2 cellular contexts compared by ENCODE assay signal in the genomic region with DNA sequence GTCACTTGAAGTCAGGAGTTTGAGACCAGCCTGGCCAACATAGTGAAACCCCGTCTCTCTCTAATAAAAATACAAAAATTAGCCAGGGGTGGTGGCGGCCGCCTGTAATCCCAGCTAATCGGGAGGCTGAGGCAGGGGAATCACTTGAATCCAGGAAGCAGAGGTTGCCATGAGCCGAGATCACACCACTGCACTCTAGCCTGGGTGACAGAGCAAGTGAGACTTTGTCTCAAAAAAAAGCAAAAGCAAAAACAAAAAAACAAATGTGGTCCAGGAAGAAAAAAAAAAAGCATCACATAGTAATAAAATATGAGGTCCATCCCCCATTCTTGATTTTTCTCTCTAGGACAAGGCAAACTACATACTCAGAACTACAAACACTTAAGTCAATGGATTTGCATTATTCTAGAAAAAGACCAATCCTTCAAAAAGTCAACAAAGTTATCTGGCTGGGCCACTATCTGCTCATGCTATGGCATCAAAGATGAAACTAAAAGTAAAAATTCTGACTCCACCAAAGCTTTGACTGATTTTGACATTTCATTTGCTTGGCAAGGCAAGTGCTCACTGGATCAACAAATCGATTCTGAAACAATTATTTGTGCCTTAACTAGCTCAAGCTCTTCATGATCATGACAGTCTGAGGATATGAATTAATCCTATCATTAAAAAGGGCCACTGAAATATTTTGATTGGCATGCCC.
TF ChIP-seq lines count a peak whose summit lies in the region.

No MANE protein-coding gene starts in this region.

TF ChIP-seq in GM23338, 12 proteins besides CTCF, POLR2A, EP300 and RAD21 (continued from another document):
- TF ChIP-seq, protein P1, sequence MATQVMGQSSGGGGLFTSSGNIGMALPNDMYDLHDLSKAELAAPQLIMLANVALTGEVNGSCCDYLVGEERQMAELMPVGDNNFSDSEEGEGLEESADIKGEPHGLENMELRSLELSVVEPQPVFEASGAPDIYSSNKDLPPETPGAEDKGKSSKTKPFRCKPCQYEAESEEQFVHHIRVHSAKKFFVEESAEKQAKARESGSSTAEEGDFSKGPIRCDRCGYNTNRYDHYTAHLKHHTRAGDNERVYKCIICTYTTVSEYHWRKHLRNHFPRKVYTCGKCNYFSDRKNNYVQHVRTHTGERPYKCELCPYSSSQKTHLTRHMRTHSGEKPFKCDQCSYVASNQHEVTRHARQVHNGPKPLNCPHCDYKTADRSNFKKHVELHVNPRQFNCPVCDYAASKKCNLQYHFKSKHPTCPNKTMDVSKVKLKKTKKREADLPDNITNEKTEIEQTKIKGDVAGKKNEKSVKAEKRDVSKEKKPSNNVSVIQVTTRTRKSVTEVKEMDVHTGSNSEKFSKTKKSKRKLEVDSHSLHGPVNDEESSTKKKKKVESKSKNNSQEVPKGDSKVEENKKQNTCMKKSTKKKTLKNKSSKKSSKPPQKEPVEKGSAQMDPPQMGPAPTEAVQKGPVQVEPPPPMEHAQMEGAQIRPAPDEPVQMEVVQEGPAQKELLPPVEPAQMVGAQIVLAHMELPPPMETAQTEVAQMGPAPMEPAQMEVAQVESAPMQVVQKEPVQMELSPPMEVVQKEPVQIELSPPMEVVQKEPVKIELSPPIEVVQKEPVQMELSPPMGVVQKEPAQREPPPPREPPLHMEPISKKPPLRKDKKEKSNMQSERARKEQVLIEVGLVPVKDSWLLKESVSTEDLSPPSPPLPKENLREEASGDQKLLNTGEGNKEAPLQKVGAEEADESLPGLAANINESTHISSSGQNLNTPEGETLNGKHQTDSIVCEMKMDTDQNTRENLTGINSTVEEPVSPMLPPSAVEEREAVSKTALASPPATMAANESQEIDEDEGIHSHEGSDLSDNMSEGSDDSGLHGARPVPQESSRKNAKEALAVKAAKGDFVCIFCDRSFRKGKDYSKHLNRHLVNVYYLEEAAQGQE (IDR thresholded peaks at IDR 0.05; ENCODE audit: unreplicated experiment), result no peak
- no peak for TF ChIP-seq EZH2 (IDR thresholded peaks at IDR 0.05; ENCODE audit: low read depth, unreplicated experiment)
- TF ChIP-seq, protein P2, sequence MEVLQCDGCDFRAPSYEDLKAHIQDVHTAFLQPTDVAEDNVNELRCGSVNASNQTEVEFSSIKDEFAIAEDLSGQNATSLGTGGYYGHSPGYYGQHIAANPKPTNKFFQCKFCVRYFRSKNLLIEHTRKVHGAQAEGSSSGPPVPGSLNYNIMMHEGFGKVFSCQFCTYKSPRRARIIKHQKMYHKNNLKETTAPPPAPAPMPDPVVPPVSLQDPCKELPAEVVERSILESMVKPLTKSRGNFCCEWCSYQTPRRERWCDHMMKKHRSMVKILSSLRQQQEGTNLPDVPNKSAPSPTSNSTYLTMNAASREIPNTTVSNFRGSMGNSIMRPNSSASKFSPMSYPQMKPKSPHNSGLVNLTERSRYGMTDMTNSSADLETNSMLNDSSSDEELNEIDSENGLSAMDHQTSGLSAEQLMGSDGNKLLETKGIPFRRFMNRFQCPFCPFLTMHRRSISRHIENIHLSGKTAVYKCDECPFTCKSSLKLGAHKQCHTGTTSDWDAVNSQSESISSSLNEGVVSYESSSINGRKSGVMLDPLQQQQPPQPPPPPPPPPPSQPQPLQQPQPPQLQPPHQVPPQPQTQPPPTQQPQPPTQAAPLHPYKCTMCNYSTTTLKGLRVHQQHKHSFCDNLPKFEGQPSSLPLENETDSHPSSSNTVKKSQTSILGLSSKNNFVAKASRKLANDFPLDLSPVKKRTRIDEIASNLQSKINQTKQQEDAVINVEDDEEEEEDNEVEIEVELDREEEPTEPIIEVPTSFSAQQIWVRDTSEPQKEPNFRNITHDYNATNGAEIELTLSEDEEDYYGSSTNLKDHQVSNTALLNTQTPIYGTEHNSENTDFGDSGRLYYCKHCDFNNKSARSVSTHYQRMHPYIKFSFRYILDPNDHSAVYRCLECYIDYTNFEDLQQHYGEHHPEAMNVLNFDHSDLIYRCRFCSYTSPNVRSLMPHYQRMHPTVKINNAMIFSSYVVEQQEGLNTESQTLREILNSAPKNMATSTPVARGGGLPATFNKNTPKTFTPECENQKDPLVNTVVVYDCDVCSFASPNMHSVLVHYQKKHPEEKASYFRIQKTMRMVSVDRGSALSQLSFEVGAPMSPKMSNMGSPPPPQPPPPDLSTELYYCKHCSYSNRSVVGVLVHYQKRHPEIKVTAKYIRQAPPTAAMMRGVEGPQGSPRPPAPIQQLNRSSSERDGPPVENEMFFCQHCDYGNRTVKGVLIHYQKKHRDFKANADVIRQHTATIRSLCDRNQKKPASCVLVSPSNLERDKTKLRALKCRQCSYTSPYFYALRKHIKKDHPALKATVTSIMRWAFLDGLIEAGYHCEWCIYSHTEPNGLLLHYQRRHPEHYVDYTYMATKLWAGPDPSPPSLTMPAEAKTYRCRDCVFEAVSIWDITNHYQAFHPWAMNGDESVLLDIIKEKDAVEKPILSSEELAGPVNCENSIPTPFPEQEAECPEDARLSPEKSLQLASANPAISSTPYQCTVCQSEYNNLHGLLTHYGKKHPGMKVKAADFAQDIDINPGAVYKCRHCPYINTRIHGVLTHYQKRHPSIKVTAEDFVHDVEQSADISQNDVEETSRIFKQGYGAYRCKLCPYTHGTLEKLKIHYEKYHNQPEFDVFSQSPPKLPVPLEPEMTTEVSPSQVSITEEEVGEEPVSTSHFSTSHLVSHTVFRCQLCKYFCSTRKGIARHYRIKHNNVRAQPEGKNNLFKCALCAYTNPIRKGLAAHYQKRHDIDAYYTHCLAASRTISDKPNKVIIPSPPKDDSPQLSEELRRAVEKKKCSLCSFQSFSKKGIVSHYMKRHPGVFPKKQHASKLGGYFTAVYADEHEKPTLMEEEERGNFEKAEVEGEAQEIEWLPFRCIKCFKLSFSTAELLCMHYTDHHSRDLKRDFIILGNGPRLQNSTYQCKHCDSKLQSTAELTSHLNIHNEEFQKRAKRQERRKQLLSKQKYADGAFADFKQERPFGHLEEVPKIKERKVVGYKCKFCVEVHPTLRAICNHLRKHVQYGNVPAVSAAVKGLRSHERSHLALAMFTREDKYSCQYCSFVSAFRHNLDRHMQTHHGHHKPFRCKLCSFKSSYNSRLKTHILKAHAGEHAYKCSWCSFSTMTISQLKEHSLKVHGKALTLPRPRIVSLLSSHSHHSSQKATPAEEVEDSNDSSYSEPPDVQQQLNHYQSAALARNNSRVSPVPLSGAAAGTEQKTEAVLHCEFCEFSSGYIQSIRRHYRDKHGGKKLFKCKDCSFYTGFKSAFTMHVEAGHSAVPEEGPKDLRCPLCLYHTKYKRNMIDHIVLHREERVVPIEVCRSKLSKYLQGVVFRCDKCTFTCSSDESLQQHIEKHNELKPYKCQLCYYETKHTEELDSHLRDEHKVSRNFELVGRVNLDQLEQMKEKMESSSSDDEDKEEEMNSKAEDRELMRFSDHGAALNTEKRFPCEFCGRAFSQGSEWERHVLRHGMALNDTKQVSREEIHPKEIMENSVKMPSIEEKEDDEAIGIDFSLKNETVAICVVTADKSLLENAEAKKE (CRISPR knock-in tag; IDR thresholded peaks at IDR 0.05), result no peak
- TF ChIP-seq, protein P3, sequence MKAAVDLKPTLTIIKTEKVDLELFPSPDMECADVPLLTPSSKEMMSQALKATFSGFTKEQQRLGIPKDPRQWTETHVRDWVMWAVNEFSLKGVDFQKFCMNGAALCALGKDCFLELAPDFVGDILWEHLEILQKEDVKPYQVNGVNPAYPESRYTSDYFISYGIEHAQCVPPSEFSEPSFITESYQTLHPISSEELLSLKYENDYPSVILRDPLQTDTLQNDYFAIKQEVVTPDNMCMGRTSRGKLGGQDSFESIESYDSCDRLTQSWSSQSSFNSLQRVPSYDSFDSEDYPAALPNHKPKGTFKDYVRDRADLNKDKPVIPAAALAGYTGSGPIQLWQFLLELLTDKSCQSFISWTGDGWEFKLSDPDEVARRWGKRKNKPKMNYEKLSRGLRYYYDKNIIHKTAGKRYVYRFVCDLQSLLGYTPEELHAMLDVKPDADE (IDR thresholded peaks at IDR 0.05), result no peak
- no peak for TF ChIP-seq CREB1 (CRISPR knock-in tag; IDR thresholded peaks at IDR 0.05; ENCODE audit: low read depth)
- no peak for TF ChIP-seq EZH2phosphoT487 (IDR thresholded peaks at IDR 0.05; ENCODE audit: unreplicated experiment)
- no peak for TF ChIP-seq ZNF114 (CRISPR knock-in tag; IDR thresholded peaks at IDR 0.05)
TF ChIP-seq in GM23338: peak in this region for 0.

TF ChIP-seq in WTC11, 78 proteins besides CTCF, POLR2A, EP300 and RAD21 (continued from another document and continues in another):
- TF ChIP-seq, protein P4, sequence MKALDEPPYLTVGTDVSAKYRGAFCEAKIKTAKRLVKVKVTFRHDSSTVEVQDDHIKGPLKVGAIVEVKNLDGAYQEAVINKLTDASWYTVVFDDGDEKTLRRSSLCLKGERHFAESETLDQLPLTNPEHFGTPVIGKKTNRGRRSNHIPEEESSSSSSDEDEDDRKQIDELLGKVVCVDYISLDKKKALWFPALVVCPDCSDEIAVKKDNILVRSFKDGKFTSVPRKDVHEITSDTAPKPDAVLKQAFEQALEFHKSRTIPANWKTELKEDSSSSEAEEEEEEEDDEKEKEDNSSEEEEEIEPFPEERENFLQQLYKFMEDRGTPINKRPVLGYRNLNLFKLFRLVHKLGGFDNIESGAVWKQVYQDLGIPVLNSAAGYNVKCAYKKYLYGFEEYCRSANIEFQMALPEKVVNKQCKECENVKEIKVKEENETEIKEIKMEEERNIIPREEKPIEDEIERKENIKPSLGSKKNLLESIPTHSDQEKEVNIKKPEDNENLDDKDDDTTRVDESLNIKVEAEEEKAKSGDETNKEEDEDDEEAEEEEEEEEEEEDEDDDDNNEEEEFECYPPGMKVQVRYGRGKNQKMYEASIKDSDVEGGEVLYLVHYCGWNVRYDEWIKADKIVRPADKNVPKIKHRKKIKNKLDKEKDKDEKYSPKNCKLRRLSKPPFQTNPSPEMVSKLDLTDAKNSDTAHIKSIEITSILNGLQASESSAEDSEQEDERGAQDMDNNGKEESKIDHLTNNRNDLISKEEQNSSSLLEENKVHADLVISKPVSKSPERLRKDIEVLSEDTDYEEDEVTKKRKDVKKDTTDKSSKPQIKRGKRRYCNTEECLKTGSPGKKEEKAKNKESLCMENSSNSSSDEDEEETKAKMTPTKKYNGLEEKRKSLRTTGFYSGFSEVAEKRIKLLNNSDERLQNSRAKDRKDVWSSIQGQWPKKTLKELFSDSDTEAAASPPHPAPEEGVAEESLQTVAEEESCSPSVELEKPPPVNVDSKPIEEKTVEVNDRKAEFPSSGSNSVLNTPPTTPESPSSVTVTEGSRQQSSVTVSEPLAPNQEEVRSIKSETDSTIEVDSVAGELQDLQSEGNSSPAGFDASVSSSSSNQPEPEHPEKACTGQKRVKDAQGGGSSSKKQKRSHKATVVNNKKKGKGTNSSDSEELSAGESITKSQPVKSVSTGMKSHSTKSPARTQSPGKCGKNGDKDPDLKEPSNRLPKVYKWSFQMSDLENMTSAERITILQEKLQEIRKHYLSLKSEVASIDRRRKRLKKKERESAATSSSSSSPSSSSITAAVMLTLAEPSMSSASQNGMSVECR (CRISPR knock-in tag; IDR thresholded peaks at IDR 0.05; ENCODE audit: borderline replicate concordance), result no peak
- no peak for TF ChIP-seq FOXP1 (CRISPR knock-in tag; IDR thresholded peaks at IDR 0.05; ENCODE audit: borderline replicate concordance)
- TF ChIP-seq, protein P5, sequence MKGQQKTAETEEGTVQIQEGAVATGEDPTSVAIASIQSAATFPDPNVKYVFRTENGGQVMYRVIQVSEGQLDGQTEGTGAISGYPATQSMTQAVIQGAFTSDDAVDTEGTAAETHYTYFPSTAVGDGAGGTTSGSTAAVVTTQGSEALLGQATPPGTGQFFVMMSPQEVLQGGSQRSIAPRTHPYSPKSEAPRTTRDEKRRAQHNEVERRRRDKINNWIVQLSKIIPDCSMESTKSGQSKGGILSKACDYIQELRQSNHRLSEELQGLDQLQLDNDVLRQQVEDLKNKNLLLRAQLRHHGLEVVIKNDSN (CRISPR knock-in tag; IDR thresholded peaks at IDR 0.05), result no peak
- TF ChIP-seq SMAD3 (CRISPR knock-in tag; IDR thresholded peaks at IDR 0.05; ENCODE audit: borderline replicate concordance), result no peak
- TF ChIP-seq, protein P6, sequence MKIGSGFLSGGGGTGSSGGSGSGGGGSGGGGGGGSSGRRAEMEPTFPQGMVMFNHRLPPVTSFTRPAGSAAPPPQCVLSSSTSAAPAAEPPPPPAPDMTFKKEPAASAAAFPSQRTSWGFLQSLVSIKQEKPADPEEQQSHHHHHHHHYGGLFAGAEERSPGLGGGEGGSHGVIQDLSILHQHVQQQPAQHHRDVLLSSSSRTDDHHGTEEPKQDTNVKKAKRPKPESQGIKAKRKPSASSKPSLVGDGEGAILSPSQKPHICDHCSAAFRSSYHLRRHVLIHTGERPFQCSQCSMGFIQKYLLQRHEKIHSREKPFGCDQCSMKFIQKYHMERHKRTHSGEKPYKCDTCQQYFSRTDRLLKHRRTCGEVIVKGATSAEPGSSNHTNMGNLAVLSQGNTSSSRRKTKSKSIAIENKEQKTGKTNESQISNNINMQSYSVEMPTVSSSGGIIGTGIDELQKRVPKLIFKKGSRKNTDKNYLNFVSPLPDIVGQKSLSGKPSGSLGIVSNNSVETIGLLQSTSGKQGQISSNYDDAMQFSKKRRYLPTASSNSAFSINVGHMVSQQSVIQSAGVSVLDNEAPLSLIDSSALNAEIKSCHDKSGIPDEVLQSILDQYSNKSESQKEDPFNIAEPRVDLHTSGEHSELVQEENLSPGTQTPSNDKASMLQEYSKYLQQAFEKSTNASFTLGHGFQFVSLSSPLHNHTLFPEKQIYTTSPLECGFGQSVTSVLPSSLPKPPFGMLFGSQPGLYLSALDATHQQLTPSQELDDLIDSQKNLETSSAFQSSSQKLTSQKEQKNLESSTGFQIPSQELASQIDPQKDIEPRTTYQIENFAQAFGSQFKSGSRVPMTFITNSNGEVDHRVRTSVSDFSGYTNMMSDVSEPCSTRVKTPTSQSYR (CRISPR knock-in tag; IDR thresholded peaks at IDR 0.05), result no peak
- TF ChIP-seq NFYB (CRISPR knock-in tag; conservative IDR thresholded peaks at IDR 0.05; ENCODE audit: low read depth), result no peak
- TF ChIP-seq, protein P7, sequence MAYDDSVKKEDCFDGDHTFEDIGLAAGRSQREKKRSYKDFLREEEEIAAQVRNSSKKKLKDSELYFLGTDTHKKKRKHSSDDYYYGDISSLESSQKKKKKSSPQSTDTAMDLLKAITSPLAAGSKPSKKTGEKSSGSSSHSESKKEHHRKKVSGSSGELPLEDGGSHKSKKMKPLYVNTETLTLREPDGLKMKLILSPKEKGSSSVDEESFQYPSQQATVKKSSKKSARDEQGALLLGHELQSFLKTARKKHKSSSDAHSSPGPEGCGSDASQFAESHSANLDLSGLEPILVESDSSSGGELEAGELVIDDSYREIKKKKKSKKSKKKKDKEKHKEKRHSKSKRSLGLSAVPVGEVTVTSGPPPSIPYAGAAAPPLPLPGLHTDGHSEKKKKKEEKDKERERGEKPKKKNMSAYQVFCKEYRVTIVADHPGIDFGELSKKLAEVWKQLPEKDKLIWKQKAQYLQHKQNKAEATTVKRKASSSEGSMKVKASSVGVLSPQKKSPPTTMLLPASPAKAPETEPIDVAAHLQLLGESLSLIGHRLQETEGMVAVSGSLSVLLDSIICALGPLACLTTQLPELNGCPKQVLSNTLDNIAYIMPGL (CRISPR knock-in tag; IDR thresholded peaks at IDR 0.05), result no peak
- TF ChIP-seq, protein P8, sequence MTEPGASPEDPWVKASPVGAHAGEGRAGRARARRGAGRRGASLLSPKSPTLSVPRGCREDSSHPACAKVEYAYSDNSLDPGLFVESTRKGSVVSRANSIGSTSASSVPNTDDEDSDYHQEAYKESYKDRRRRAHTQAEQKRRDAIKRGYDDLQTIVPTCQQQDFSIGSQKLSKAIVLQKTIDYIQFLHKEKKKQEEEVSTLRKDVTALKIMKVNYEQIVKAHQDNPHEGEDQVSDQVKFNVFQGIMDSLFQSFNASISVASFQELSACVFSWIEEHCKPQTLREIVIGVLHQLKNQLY (CRISPR knock-in tag; IDR thresholded peaks at IDR 0.05), result no peak
- no peak for TF ChIP-seq NFE2L1 (CRISPR knock-in tag; IDR thresholded peaks at IDR 0.05)
